23 cellular contexts compared by ENCODE assay signal in genomic region chr7:81135322-81135721, GRCh38.
"Had no signal": no experiment of that assay in that cellular context is flagged by ENCODE, and none has a peak within 500 bp of the region (broad histone marks: within the 10 kb centered on the region; RNA-seq: fewer than 3 reads in every experiment).

No MANE protein-coding gene starts in this region.

- H3K4me3 ChIP-seq: coronary artery, dorsolateral prefrontal cortex, esophagus muscularis mucosa, gastroesophageal sphincter, heart left ventricle, hepatocyte, left ventricle myocardium inferior, lower lobe of right lung, mucosa of descending colon had no signal

- H3K36me3 Mint-ChIP-seq: mesothelial cell of epicardium, naive B cell had no signal

- H3K79me2 ChIP-seq: hepatocyte had no signal

- H3K27me3 Mint-ChIP-seq: naive B cell had no signal

- FAIRE-seq: colon, endothelial cell of umbilical vein had no signal

- H3K4me1 Mint-ChIP-seq: immature natural killer cell, naive B cell had no signal

- H3K4me1 ChIP-seq: esophagus muscularis mucosa, gastroesophageal sphincter, left ventricle myocardium inferior, lower lobe of right lung had no signal

- H3K27me3 ChIP-seq: esophagus muscularis mucosa, foreskin keratinocyte, gastroesophageal sphincter, heart left ventricle, hepatocyte had no signal

- H3K4me3 Mint-ChIP-seq: immature natural killer cell, mesothelial cell of epicardium, naive B cell had no signal

- H3K27ac Mint-ChIP-seq: immature natural killer cell, mesothelial cell of epicardium, naive B cell had no signal

- H3K9me3 ChIP-seq: esophagus muscularis mucosa, gastroesophageal sphincter, left ventricle myocardium inferior, lower lobe of right lung, mucosa of descending colon had no signal

- H3K36me3 ChIP-seq: esophagus muscularis mucosa, gastroesophageal sphincter, heart left ventricle, left ventricle myocardium inferior, lower lobe of right lung had no signal

- H2AFZ ChIP-seq: hepatocyte had no signal

- DNase-seq: dermis blood vessel endothelial cell; dorsolateral prefrontal cortex; effector CD4-positive, alpha-beta T cell; effector memory CD4-positive, alpha-beta T cell; foreskin keratinocyte; heart left ventricle; hypothalamus; immature natural killer cell; islet precursor cell; left cardiac atrium; left ventricle myocardium inferior; lower lobe of right lung; mesenchymal stem cell; mucosa of descending colon; naive B cell had no signal

- H3K4me2 ChIP-seq: hepatocyte had no signal

- H3K27ac ChIP-seq: coronary artery, dorsolateral prefrontal cortex, esophagus muscularis mucosa, foreskin keratinocyte, gastroesophageal sphincter, heart left ventricle, hepatocyte, left ventricle myocardium inferior, lower lobe of right lung had no signal

- ATAC-seq: foreskin keratinocyte, gastroesophageal sphincter, heart left ventricle, left cardiac atrium, left lobe of liver, lower lobe of right lung, mucosa of descending colon had no signal
